ENCODE assay signal across 11 cellular contexts in the genomic region with DNA sequence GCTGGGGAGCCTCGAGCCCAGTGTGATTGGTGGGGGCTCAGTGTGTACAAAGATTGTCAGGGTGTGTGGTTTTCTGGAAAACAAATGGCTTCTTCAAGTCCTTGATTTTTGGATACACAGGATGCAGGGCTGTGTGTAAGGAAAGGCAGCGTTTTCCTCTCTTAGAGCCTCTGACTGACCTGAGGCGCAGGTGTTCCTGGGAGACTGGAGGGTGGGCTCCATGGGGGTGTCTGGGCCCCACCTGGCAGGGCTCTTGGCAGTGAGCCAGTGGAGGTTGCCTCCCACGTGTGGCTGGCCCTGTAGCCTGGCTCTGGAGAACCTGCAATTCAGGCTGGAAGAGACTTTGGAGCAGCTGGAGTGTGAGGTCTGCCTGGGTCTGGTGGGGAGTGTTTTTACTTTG. TPM values are rescaled to one million over a fixed set of nuclear protein-coding genes. Genes with fewer than 3 reads are reported as not detected.
A peak's percentile ranks its signal among the peaks of the same experiment; 100 is the strongest.
DNase-seq lines count a peak whose midpoint lies in the region; ATAC-seq and TF ChIP-seq lines count a peak whose summit lies in the region.
"Had no signal": no experiment of that assay in that cellular context is flagged by ENCODE, and none has a peak within 500 bp of the region (broad histone marks: within the 10 kb centered on the region; RNA-seq: fewer than 3 reads in every experiment).

No MANE protein-coding gene starts in this region.

- H3K27me3 Mint-ChIP-seq in H9 (ENCODE audit: low read depth) (no peaks in the 10 kb centered on the region; the same call in 1 of the 2 replicates), memory B cell (no peaks in the 10 kb centered on the region)

- H2BK20ac ChIP-seq in H9 (ENCODE audit: low read depth, low read length, poor library complexity, severe bottlenecking), result no peak overlapping the region

- H3K4me2 ChIP-seq in BLaER1 (peak overlapping the region; percentile 40), H9 (ENCODE audit: insufficient read depth, insufficient read length, low read length) (no peak overlapping the region)

- peaks cover 3% of the 10 kb centered on the region for H3K79me1 ChIP-seq in H9 (ENCODE audit: insufficient read depth, low read depth, low read length, poor library complexity, severe bottlenecking)

- H3K4me3 Mint-ChIP-seq in H9 (no peak overlapping the region; a peak in 1 of 5 replicates), memory B cell (no peak overlapping the region)

- no peak for ATAC-seq in memory B cell (ENCODE audit: low read depth)

- no peak overlapping the region for H2BK12ac ChIP-seq in H9 (ENCODE audit: insufficient read length, low read depth, low read length)

- peaks cover 26 to 43% of the 10 kb centered on the region in 2 experiments for H3K4me1 Mint-ChIP-seq in H9
- H3K4me1 Mint-ChIP-seq in memory B cell, result peaks cover 36% of the 10 kb centered on the region

- no peak overlapping the region for H4K8ac ChIP-seq in H9 (replicated peaks; ENCODE audit: insufficient read length, low read depth, low read length)

- no CpG with 5 or more reads among the region's 4 CpGs for WGBS in H9 (ENCODE audit: extremely low coverage, insufficient read length, low lambda C conversion rate)

- H3K23me2 ChIP-seq in H9 (ENCODE audit: insufficient read length, low read depth, low read length, poor library complexity, severe bottlenecking), result peaks cover 6% of the 10 kb centered on the region

- peaks cover 95% of the 10 kb centered on the region for H4K20me1 ChIP-seq in BLaER1
- peaks cover 3% of the 10 kb centered on the region for H4K20me1 ChIP-seq in H9 (ENCODE audit: control insufficient read depth, insufficient read depth, insufficient read length)

- H3K36me3 ChIP-seq in BLaER1, result peaks cover 34% of the 10 kb centered on the region

- no peak overlapping the region for H3K56ac ChIP-seq in H9 (ENCODE audit: insufficient read length, low read depth, low read length)

- H4K91ac ChIP-seq in H9 (ENCODE audit: insufficient read length, low read depth, low read length), result no peak overlapping the region

- no peaks in the 10 kb centered on the region for H3K27me3 ChIP-seq in BLaER1
- H3K27me3 ChIP-seq in H9 (ENCODE audit: insufficient read depth, low read length), result no peaks in the 10 kb centered on the region

- DNase-seq in H9, result no peak
- peak; percentile 9 for DNase-seq in SHP77 treated with DMSO at 0.1 percent for 48 hours (lab: John Stamatoyannopoulos, UW)
- DNase-seq in memory B cell (ENCODE audit: low spot score in 2 of 2), result no peak
- DNase-seq in amniotic stem cell (lab: John Stamatoyannopoulos, UW), result no peak
- no peak for DNase-seq in H4 (ENCODE audit: low spot score)
- no peak for DNase-seq in SKM-1 (lab: John Stamatoyannopoulos, UW; ENCODE audit: unreplicated experiment)
- DNase-seq in NAMALWA (ENCODE audit: low spot score), result no peak
- DNase-seq: activated naive CD4-positive, alpha-beta T cell; effector CD4-positive, alpha-beta T cell; WERI-Rb-1 had no signal

- H3K79me2 ChIP-seq in H9 (ENCODE audit: insufficient read depth, low read length), result peaks cover 75% of the 10 kb centered on the region

- no peak overlapping the region for H2AK5ac ChIP-seq in H9 (ENCODE audit: insufficient read length, low read length)

- H3K14ac ChIP-seq in H9 (ENCODE audit: insufficient read depth, low read length), result no peak overlapping the region

- H3K23ac ChIP-seq in H9 (ENCODE audit: insufficient read length, low read depth, low read length), result no peak overlapping the region

- H3K4me1 ChIP-seq in BLaER1, result peaks cover 84% of the 10 kb centered on the region
- peaks cover 2% of the 10 kb centered on the region; the same call in 1 of the 2 replicates for H3K4me1 ChIP-seq in H9 (ENCODE audit: insufficient read depth, low read length)

- no peak overlapping the region for H2BK5ac ChIP-seq in H9 (ENCODE audit: insufficient read length, low read length)

- H3K9me3 Mint-ChIP-seq in H9 (peaks cover 0 to 3% of the 10 kb centered on the region in 2 experiments; a peak in 2 of 5 replicates), memory B cell (no peaks in the 10 kb centered on the region)

- H3K36me3 Mint-ChIP-seq in H9 (ENCODE audit: insufficient read depth in 1 of 3, low read depth in 3 of 3) (peaks cover 7 to 13% (median 11%) of the 10 kb centered on the region in 3 experiments; a peak in 6 of 7 replicates), memory B cell (no peaks in the 10 kb centered on the region)

- H3K27ac ChIP-seq in BLaER1 (peak overlapping the region; percentile 51; the same call in 1 of the 2 replicates), H9 (ENCODE audit: insufficient read length, low read depth, low read length) (no peak overlapping the region)
- H3K27ac ChIP-seq: WERI-Rb-1 had no signal

- no peak overlapping the region for H2BK120ac ChIP-seq in H9 (ENCODE audit: low read depth, low read length, poor library complexity, severe bottlenecking)

- no peak for TF ChIP-seq CTCF in H9 (conservative IDR thresholded peaks at IDR 0.05)

- H3K9ac ChIP-seq in BLaER1 (0 out of 2 replicates have a peak overlapping the region, but pooled peaks have one; percentile 24), H9 (ENCODE audit: extremely low read depth, insufficient read length, low read length) (no peak overlapping the region)

- H4K5ac ChIP-seq in H9 (ENCODE audit: insufficient read length, low read depth, low read length), result no peak overlapping the region

- no peak overlapping the region for H3K4ac ChIP-seq in H9 (ENCODE audit: low read depth, low read length)

- H3T11ph ChIP-seq in H9 (ENCODE audit: low read length), result no peak overlapping the region

- no peak overlapping the region for H3K4me3 ChIP-seq in BLaER1

- H3K9me3 ChIP-seq in BLaER1, result no peaks in the 10 kb centered on the region
- no peaks in the 10 kb centered on the region for H3K9me3 ChIP-seq in H9 (ENCODE audit: control insufficient read depth, low read depth, low read length)

- H3K27ac Mint-ChIP-seq in H9 (peak overlapping the region; percentile 61 to 95 (median 67); a peak in 5 of 7 replicates), memory B cell (peak overlapping the region; percentile 48)

- H2BK15ac ChIP-seq in H9 (ENCODE audit: low read depth, low read length), result no peak overlapping the region

- no peak overlapping the region for H3K18ac ChIP-seq in H9 (ENCODE audit: insufficient read length, low read depth, low read length)

- H2AFZ ChIP-seq in H9 (ENCODE audit: low read length), result no peak overlapping the region

RNA-seq across cellular contexts. Expression of a gene that starts 5.0 kb away (rescaled TPM):
- total RNA-seq in H9 (2021), result 59.6 and 72.0 TPM in 2 replicates
- 26.1 and 34.0 TPM in 2 replicates for total RNA-seq in H4 (2014; rRNA removed; shearing (Covaris generic))
